ENCODE assay signal across 8 cellular contexts in genomic region chr11:133082453-133082781, GRCh38.
A peak's percentile ranks its signal among the peaks of the same experiment; 100 is the strongest.
DNase-seq lines count a peak whose midpoint lies in the region; ATAC-seq, FAIRE-seq and TF ChIP-seq lines count a peak whose summit lies in the region.

No MANE protein-coding gene starts in this region.

- intact Hi-C loops in body of pancreas (cut with DNase I) = loop anchor here (10.0 kb wide), 1 partner anchor 752 kb away; no protein-coding TSS in a partner anchor
- intact Hi-C loops in pancreas (cut with DNase I) = no loop called here

- H3K4me3 ChIP-seq in H7 (ENCODE audit: insufficient read depth, low read depth, low read length) (peak overlapping the region; percentile 24), body of pancreas (no peak overlapping the region), pancreas (no peak overlapping the region)

- no peak for FAIRE-seq in pancreas (lab: Jason Lieb, UNC)

- TF ChIP-seq CTCF in body of pancreas (IDR thresholded peaks at IDR 0.05) (no peak), pancreas (IDR thresholded peaks at IDR 0.05) (no peak)

- H3K27me3 ChIP-seq in H7 (ENCODE audit: control insufficient read depth, insufficient read depth, low read length) = peaks cover 11% of the 10 kb centered on the region
- H3K27me3 ChIP-seq in body of pancreas = peaks cover 0 to 9% of the 10 kb centered on the region in 2 donors
- H3K27me3 ChIP-seq in pancreas = peaks cover 0 to 40% (median 8%) of the 10 kb centered on the region in 4 donors

- ATAC-seq in body of pancreas (peak; percentile 22), pancreas (no peak), GM18907 (IDR thresholded peaks at IDR 0.05; ENCODE audit: unreplicated experiment) (no peak)

- 60% methylated on average over 1 of the region's 23 CpGs; no CpG with 5 or more reads in 1 of the 2 donors for WGBS in body of pancreas, 2 donors
- WGBS in pancreas, 2 donors = 7 to 11% methylated on average over 22 to 23 of the region's 23 CpGs

- H3K27ac ChIP-seq in body of pancreas (no peak overlapping the region), pancreas (no peak overlapping the region)

- H3K36me3 ChIP-seq in H7 (replicated peaks; ENCODE audit: control insufficient read depth, insufficient read depth, low read length) = no peaks in the 10 kb centered on the region
- no peaks in the 10 kb centered on the region for H3K36me3 ChIP-seq in body of pancreas (replicated peaks in 1 of 2; ENCODE audit: insufficient read depth in 1 of 2, low read depth in 2 of 2)
- no peaks in the 10 kb centered on the region for H3K36me3 ChIP-seq in pancreas

- DNase-seq in NCI-H146 (lab: John Stamatoyannopoulos, UW) (peak; percentile 56), NCI-H146 treated with DMSO at 0.1 percent for 48 hours (lab: John Stamatoyannopoulos, UW; ENCODE audit: unreplicated experiment) (no peak), H7 (no peak), body of pancreas (peak; percentile 30 to 54 (median 42)), pancreas (peak in 4 of 6 donors; percentile 47 to 77 (median 64)), NCI-H2171 treated with DMSO at 0.1 percent for 48 hours (lab: John Stamatoyannopoulos, UW) (no peak), mucosa of gallbladder (ENCODE audit: low spot score) (no peak)

- TF ChIP-seq POLR2A in body of pancreas (IDR thresholded peaks at IDR 0.05) = no peak

- no peaks in the 10 kb centered on the region for H3K9me3 ChIP-seq in body of pancreas
- H3K9me3 ChIP-seq in pancreas = no peaks in the 10 kb centered on the region

- peaks cover 5% of the 10 kb centered on the region for H3K4me1 ChIP-seq in body of pancreas
- peaks cover 0 to 4% (median 0%) of the 10 kb centered on the region in 3 donors for H3K4me1 ChIP-seq in pancreas

Comparison
In these comparisons a context has a peak if more than half of its experiments do, and no peak if none do; other contexts are left out.
1. DNase-seq: peak in NCI-H146 (single experiment), body of pancreas (4 of 4) and pancreas (4 of 6); none in NCI-H146 treated with DMSO at 0.1 percent for 48 hours (single experiment), H7 (single experiment), NCI-H2171 treated with DMSO at 0.1 percent for 48 hours (single experiment) and mucosa of gallbladder (single experiment).